In the genomic region with DNA sequence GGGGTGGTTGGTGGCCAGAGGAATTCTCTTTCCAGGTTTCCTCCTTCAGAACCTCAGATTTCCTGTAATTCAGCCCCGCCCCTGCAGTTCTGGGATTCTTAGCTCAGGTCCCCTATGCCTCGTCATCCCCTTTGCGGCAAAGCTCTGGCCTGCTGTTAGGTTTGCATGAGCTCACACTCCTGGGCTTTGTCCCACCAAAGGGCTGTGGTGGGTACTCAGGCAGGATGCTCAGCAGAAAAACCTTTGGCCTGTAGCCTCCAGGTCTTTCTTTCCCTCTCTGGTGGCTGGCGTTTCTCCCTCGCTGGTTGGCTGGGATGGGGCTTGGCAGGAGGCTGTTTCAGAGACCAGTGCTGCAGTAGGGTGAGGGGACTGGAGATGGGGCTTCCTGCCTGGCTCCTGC, we compare ENCODE assay signal across 17 cellular contexts. TPM values are rescaled to one million over a fixed set of nuclear protein-coding genes. Genes with fewer than 3 reads are reported as not detected.
DNase-seq lines count a peak whose midpoint lies in the region; ATAC-seq, FAIRE-seq and TF ChIP-seq lines count a peak whose summit lies in the region.
"Had no signal": no experiment of that assay in that cellular context is flagged by ENCODE, and none has a peak within 500 bp of the region (broad histone marks: within the 10 kb centered on the region; RNA-seq: fewer than 3 reads in every experiment).

No MANE protein-coding gene starts in this region.

- peaks cover 4% of the 10 kb centered on the region for H3K36me3 Mint-ChIP-seq in Calu3 (ENCODE audit: insufficient read depth, unreplicated experiment)
- H3K36me3 Mint-ChIP-seq: immature natural killer cell had no signal

- no peak overlapping the region for H3K27ac Mint-ChIP-seq in Calu3 (ENCODE audit: unreplicated experiment)
- H3K27ac Mint-ChIP-seq: activated CD4-positive, alpha-beta memory T cell treated with anti-CD3 and anti-CD28 coated beads, Interleukin-2, amount 10 ng/mL, durations not matched to agents 7 days and 5 days; activated T-helper 2 cell treated with anti-CD3 and anti-CD28 coated beads, Interferon-gamma antibody, Interleukin-2, Interleukin-4, amounts not matched to agents 10 μg/mL and 5 μg/mL and 100 μg/mL, durations not matched to agents 14 hours and 24 hours and 36 hours; immature natural killer cell had no signal

- no peaks in the 10 kb centered on the region for H3K27me3 Mint-ChIP-seq in Calu3 (ENCODE audit: unreplicated experiment)
- H3K27me3 Mint-ChIP-seq: activated CD4-positive, alpha-beta memory T cell treated with anti-CD3 and anti-CD28 coated beads, Interleukin-2, amount 10 ng/mL, durations not matched to agents 7 days and 5 days had no signal

- no TSS peak for BruUV-seq in Calu3 (replicated peaks; lab: Mats Ljungman, UMichigan)

- DNase-seq in Calu3 = peak; percentile 39
- peak; percentile 96 for DNase-seq in M059J (ENCODE audit: low read depth)
- peak; percentile 52 to 63 for DNase-seq in cardiac fibroblast (ENCODE audit: low read depth in 2 of 2)
- DNase-seq in lung (ENCODE audit: low spot score) = no peak
- DNase-seq in stimulated activated naive CD4-positive, alpha-beta T cell treated with Interleukin-2 at 50 U/mL for 16 hours (lab: John Stamatoyannopoulos, UW) = no peak
- DNase-seq in frontal cortex (ENCODE audit: low spot score in 2 of 2) = no peak
- DNase-seq in SIG-M5 (lab: John Stamatoyannopoulos, UW) = no peak
- no peak for DNase-seq in NK-92 treated with Interleukin-12 subunit alpha and Interleukin-12 subunit beta, amount 100 ng/mL, for 24 hours (lab: John Stamatoyannopoulos, UW)
- DNase-seq: activated CD4-positive, alpha-beta memory T cell treated with anti-CD3 and anti-CD28 coated beads, Interleukin-2, amount 10 ng/mL, durations not matched to agents 7 days and 5 days; BE2C; DMS 273 treated with DMSO at 0.1 percent for 48 hours; foreskin melanocyte; immature natural killer cell; NCI-H2081 had no signal

- peak; percentile 42 for ATAC-seq in lung (ENCODE audit: insufficient read depth, low FRiP score)

- FAIRE-seq in frontal cortex (lab: Jason Lieb, UNC) = no peak
- FAIRE-seq: pancreas had no signal

- H3K27me3 ChIP-seq in lung (ENCODE audit: control insufficient read depth, insufficient read depth) = no peaks in the 10 kb centered on the region
- H3K27me3 ChIP-seq: pancreas had no signal

- peaks cover 0 to 4% of the 10 kb centered on the region in 2 donors for H3K4me1 ChIP-seq in lung (ENCODE audit: control insufficient read depth in 2 of 2, insufficient read depth in 2 of 2, low read length in 2 of 2)
- H3K4me1 ChIP-seq: BE2C, pancreas had no signal

- no peaks in the 10 kb centered on the region for H3K9me3 Mint-ChIP-seq in Calu3 (ENCODE audit: low read depth, unreplicated experiment)
- H3K9me3 Mint-ChIP-seq: activated CD4-positive, alpha-beta memory T cell treated with anti-CD3 and anti-CD28 coated beads, Interleukin-2, amount 10 ng/mL, durations not matched to agents 7 days and 5 days; activated T-helper 2 cell treated with anti-CD3 and anti-CD28 coated beads, Interferon-gamma antibody, Interleukin-2, Interleukin-4, amounts not matched to agents 10 μg/mL and 5 μg/mL and 100 μg/mL, durations not matched to agents 14 hours and 24 hours and 36 hours; immature natural killer cell had no signal

- TF ChIP-seq CTCF in Calu3 (IDR thresholded peaks at IDR 0.05; ENCODE audit: unreplicated experiment) (no peak), cardiac fibroblast (IDR thresholded peaks at IDR 0.05; ENCODE audit: low read depth, low read length) (no peak), lung (IDR thresholded peaks at IDR 0.05; ENCODE audit: control extremely low read depth, extremely low read depth) (no peak)

- no peaks in the 10 kb centered on the region for H3K9me3 ChIP-seq in lung (ENCODE audit: control insufficient read depth in 2 of 2, insufficient read depth in 1 of 2, low read length in 1 of 2)
- H3K9me3 ChIP-seq: BE2C, pancreas had no signal

- no peak overlapping the region for H3K4me3 Mint-ChIP-seq in Calu3 (ENCODE audit: low read depth, unreplicated experiment)
- H3K4me3 Mint-ChIP-seq: activated CD4-positive, alpha-beta memory T cell treated with anti-CD3 and anti-CD28 coated beads, Interleukin-2, amount 10 ng/mL, durations not matched to agents 7 days and 5 days; immature natural killer cell had no signal

- intact Hi-C loops in Calu3 (cut with micrococcal nuclease; ENCODE audit: unreplicated experiment) = no loop called here

- peaks cover 11% of the 10 kb centered on the region for H3K4me1 Mint-ChIP-seq in Calu3 (ENCODE audit: low read depth, unreplicated experiment)
- H3K4me1 Mint-ChIP-seq: activated CD4-positive, alpha-beta memory T cell treated with anti-CD3 and anti-CD28 coated beads, Interleukin-2, amount 10 ng/mL, durations not matched to agents 7 days and 5 days; immature natural killer cell had no signal

- no peak overlapping the region for H3K27ac ChIP-seq in lung (ENCODE audit: low read depth in 1 of 2, low read length in 1 of 2)
- H3K27ac ChIP-seq: pancreas had no signal

- H3K4me3 ChIP-seq in cardiac fibroblast (replicated peaks in 1 of 2; ENCODE audit: low read depth in 2 of 2, low read length in 2 of 2) (no peak overlapping the region), lung (no peak overlapping the region)
- H3K4me3 ChIP-seq: pancreas had no signal

- 52% methylated on average over 5 of the region's 5 CpGs for WGBS in lung, 2 donors

- H3K36me3 ChIP-seq in lung (ENCODE audit: control insufficient read depth in 2 of 2, insufficient read depth in 2 of 2, low read length in 2 of 2) = no peaks in the 10 kb centered on the region
- H3K36me3 ChIP-seq: BE2C, pancreas had no signal

- CTCF ChIA-PET in Calu3 (lab: Charles Lee) = interaction anchor here (0.6 to 2.8 kb wide), 4 partner anchors 9 to 196 kb away, joined by 3 to 8 read pairs (median 6); a partner anchor contains a TSS

RNA-seq across cellular contexts. Expression of a gene that starts 9.6 kb away (rescaled TPM):
- total RNA-seq in Calu3 (2022) (5.5 and 9.2 TPM in 2 replicates), lung (10 to 100 TPM; 14.6 to 26.9 TPM), frontal cortex (2.9 TPM)
- 2.2 and 2.5 TPM in 2 replicates for total RNA-seq in M059J (2014; rRNA removed; shearing (Covaris generic))
- 10 to 100 TPM in 1 of 2 donors, 1 to 10 TPM in 1; 9.0 to 19.5 TPM for polyA plus RNA-seq in lung

RNA-seq across cellular contexts. Expression of a gene that starts 21.0 kb away (rescaled TPM):
- 2.4 and 4.4 TPM in 2 replicates for total RNA-seq in Calu3 (2022)
- 0.62 and 1.3 TPM in 2 replicates for total RNA-seq in M059J (2014; rRNA removed; shearing (Covaris generic))
- total RNA-seq in lung = 1 to 10 TPM; 4.2 to 5.9 TPM
- polyA plus RNA-seq in lung = 1 to 10 TPM; 1.2 to 2.4 TPM
- total RNA-seq in frontal cortex = 0.41 TPM

RNA-seq across cellular contexts. Expression of a gene that starts 22.5 kb away (rescaled TPM):
- total RNA-seq in Calu3 (2022) (37.2 and 37.9 TPM in 2 replicates), lung (100 to 1,000 TPM in 1 of 2 donors, 10 to 100 TPM in 1; 51.3 to 129 TPM), frontal cortex (1.6 TPM)
- total RNA-seq in M059J (2014; rRNA removed; shearing (Covaris generic)) = 11.8 and 26.0 TPM in 2 replicates
- polyA plus RNA-seq in lung = 10 to 100 TPM; 64.1 to 67.0 TPM

RNA-seq across cellular contexts. Expression of a gene that starts 42.8 kb away (rescaled TPM):
- total RNA-seq in Calu3 (2022) (53.5 and 69.2 TPM in 2 replicates), lung (10 to 100 TPM; 22.1 to 59.0 TPM), frontal cortex (21.2 TPM)
- total RNA-seq in M059J (2014; rRNA removed; shearing (Covaris generic)) = 44.2 and 44.7 TPM in 2 replicates
- polyA plus RNA-seq in lung = 100 to 1,000 TPM; 128 to 196 TPM

RNA-seq across cellular contexts. Expression of a gene that starts 56.8 kb away (rescaled TPM):
- total RNA-seq in Calu3 (2022) (3.8 and 5.6 TPM in 2 replicates), lung (1 to 10 TPM in 1 of 2 donors, under 1 TPM in 1; 0.40 to 5.1 TPM), frontal cortex (under 0.01 TPM)
- 0.84 and 1.6 TPM in 2 replicates for total RNA-seq in M059J (2014; rRNA removed; shearing (Covaris generic))
- polyA plus RNA-seq in lung = under 1 TPM; 0.07 to 0.24 TPM
- polyA plus RNA-seq: aorta, immature natural killer cell had no signal

Comparison
In these comparisons a context has a peak if more than half of its experiments do, and no peak if none do; other contexts are left out.
1. DNase-seq: peak in Calu3 (single experiment), M059J (single experiment) and cardiac fibroblast (2 of 2); none in lung (single experiment), stimulated activated naive CD4-positive, alpha-beta T cell treated with Interleukin-2 at 50 U/mL for 16 hours (single experiment), frontal cortex (0 of 2), SIG-M5 (single experiment) and NK-92 treated with Interleukin-12 subunit alpha and Interleukin-12 subunit beta, amount 100 ng/mL, for 24 hours (single experiment).